In genomic region chr5:6220346-6221088, GRCh38 we compare ENCODE assay signal across 1 cellular context.
TF ChIP-seq lines count a peak whose summit lies in the region.

No MANE protein-coding gene starts in this region.

TF ChIP-seq in HepG2, 621 proteins besides CTCF, POLR2A, EP300 and RAD21 (continued from another document and continues in another):
- TF ChIP-seq ZSCAN5A (CRISPR knock-in tag; IDR thresholded peaks at IDR 0.05; ENCODE audit: borderline replicate concordance) (no peak), LRRFIP1 (CRISPR knock-in tag; conservative IDR thresholded peaks at IDR 0.05) (no peak), EHMT2 (IDR thresholded peaks at IDR 0.05; ENCODE audit: borderline replicate concordance, low read depth, low read length) (0 out of 2 replicates have a peak, but pooled peaks have one; percentile 20), AGO2 (optimal IDR thresholded peaks at IDR 0.05; ENCODE audit: low read depth, low read length) (no peak), ELF1 (CRISPR knock-in tag; IDR thresholded peaks at IDR 0.05) (no peak), ZNF496 (CRISPR knock-in tag; IDR thresholded peaks at IDR 0.05; ENCODE audit: insufficient replicate concordance) (no peak), ZNF556 (CRISPR knock-in tag; IDR thresholded peaks at IDR 0.05; ENCODE audit: borderline replicate concordance) (no peak), DMAP1 (CRISPR knock-in tag; IDR thresholded peaks at IDR 0.05) (peak; percentile 59; the same call in 1 of the 2 replicates), MED13 (CRISPR knock-in tag; IDR thresholded peaks at IDR 0.05) (no peak), BHLHE40 (IDR thresholded peaks at IDR 0.05; ENCODE audit: low read length) (no peak), ZNF839 (CRISPR knock-in tag; IDR thresholded peaks at IDR 0.05; ENCODE audit: borderline replicate concordance) (no peak), ZNF674 (CRISPR knock-in tag; IDR thresholded peaks at IDR 0.05; ENCODE audit: low read depth) (no peak), RXRA (CRISPR knock-in tag; IDR thresholded peaks at IDR 0.05) (peak; percentile 32; the same call in 1 of the 2 replicates), FOXO1 (CRISPR knock-in tag; IDR thresholded peaks at IDR 0.05) (peak; percentile 62), NCOA2 (CRISPR knock-in tag; IDR thresholded peaks at IDR 0.05) (no peak), HMG20A (CRISPR knock-in tag; IDR thresholded peaks at IDR 0.05; ENCODE audit: borderline replicate concordance) (no peak), AFF4 (CRISPR knock-in tag; IDR thresholded peaks at IDR 0.05) (no peak), KDM2A (CRISPR knock-in tag; IDR thresholded peaks at IDR 0.05; ENCODE audit: borderline replicate concordance, low read depth) (peak; percentile 50; the same call in 1 of the 2 replicates), SUZ12 (IDR thresholded peaks at IDR 0.05; ENCODE audit: low read depth, low read length) (no peak), ZBTB42 (CRISPR knock-in tag; IDR thresholded peaks at IDR 0.05) (0 out of 2 replicates have a peak, but pooled peaks have one; percentile 41), SIX4 (CRISPR knock-in tag; IDR thresholded peaks at IDR 0.05) (no peak), SPEN (CRISPR knock-in tag; IDR thresholded peaks at IDR 0.05; ENCODE audit: low read depth) (no peak), GABPB1 (CRISPR knock-in tag; IDR thresholded peaks at IDR 0.05) (peak; percentile 51), NCOA1 (CRISPR knock-in tag; IDR thresholded peaks at IDR 0.05) (no peak), ZNF331 (CRISPR knock-in tag; IDR thresholded peaks at IDR 0.05) (peak; percentile 74; the same call in 1 of the 2 replicates), ZNF530 (CRISPR knock-in tag; IDR thresholded peaks at IDR 0.05; ENCODE audit: low read depth) (no peak), RFXANK (CRISPR knock-in tag; IDR thresholded peaks at IDR 0.05) (no peak), HNF1B (CRISPR knock-in tag; IDR thresholded peaks at IDR 0.05) (no peak), SNRNP70 (IDR thresholded peaks at IDR 0.05; ENCODE audit: low read depth, low read length) (no peak), ZNF766 (CRISPR knock-in tag; IDR thresholded peaks at IDR 0.05; ENCODE audit: borderline replicate concordance) (peak; percentile 69; the same call in 1 of the 2 replicates), ZNF629 (CRISPR knock-in tag; conservative IDR thresholded peaks at IDR 0.05) (0 out of 2 replicates have a peak, but pooled peaks have one; percentile 19), KDM5A (IDR thresholded peaks at IDR 0.05; ENCODE audit: borderline replicate concordance, low read length) (no peak), GATAD2A (CRISPR knock-in tag; IDR thresholded peaks at IDR 0.05) (peak; percentile 61), ZNF841 (CRISPR knock-in tag; IDR thresholded peaks at IDR 0.05; ENCODE audit: borderline replicate concordance) (no peak), ZBTB8A (CRISPR knock-in tag; IDR thresholded peaks at IDR 0.05; ENCODE audit: borderline replicate concordance, low read depth) (no peak), SNAI1 (CRISPR knock-in tag; IDR thresholded peaks at IDR 0.05; ENCODE audit: borderline replicate concordance) (no peak), REPIN1 (CRISPR knock-in tag; IDR thresholded peaks at IDR 0.05; ENCODE audit: borderline replicate concordance, low read depth) (no peak)
- TF ChIP-seq, protein P1, sequence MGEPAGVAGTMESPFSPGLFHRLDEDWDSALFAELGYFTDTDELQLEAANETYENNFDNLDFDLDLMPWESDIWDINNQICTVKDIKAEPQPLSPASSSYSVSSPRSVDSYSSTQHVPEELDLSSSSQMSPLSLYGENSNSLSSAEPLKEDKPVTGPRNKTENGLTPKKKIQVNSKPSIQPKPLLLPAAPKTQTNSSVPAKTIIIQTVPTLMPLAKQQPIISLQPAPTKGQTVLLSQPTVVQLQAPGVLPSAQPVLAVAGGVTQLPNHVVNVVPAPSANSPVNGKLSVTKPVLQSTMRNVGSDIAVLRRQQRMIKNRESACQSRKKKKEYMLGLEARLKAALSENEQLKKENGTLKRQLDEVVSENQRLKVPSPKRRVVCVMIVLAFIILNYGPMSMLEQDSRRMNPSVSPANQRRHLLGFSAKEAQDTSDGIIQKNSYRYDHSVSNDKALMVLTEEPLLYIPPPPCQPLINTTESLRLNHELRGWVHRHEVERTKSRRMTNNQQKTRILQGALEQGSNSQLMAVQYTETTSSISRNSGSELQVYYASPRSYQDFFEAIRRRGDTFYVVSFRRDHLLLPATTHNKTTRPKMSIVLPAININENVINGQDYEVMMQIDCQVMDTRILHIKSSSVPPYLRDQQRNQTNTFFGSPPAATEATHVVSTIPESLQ (CRISPR knock-in tag; conservative IDR thresholded peaks at IDR 0.05), result no peak
- TF ChIP-seq, protein P2, sequence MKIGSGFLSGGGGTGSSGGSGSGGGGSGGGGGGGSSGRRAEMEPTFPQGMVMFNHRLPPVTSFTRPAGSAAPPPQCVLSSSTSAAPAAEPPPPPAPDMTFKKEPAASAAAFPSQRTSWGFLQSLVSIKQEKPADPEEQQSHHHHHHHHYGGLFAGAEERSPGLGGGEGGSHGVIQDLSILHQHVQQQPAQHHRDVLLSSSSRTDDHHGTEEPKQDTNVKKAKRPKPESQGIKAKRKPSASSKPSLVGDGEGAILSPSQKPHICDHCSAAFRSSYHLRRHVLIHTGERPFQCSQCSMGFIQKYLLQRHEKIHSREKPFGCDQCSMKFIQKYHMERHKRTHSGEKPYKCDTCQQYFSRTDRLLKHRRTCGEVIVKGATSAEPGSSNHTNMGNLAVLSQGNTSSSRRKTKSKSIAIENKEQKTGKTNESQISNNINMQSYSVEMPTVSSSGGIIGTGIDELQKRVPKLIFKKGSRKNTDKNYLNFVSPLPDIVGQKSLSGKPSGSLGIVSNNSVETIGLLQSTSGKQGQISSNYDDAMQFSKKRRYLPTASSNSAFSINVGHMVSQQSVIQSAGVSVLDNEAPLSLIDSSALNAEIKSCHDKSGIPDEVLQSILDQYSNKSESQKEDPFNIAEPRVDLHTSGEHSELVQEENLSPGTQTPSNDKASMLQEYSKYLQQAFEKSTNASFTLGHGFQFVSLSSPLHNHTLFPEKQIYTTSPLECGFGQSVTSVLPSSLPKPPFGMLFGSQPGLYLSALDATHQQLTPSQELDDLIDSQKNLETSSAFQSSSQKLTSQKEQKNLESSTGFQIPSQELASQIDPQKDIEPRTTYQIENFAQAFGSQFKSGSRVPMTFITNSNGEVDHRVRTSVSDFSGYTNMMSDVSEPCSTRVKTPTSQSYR (CRISPR knock-in tag; IDR thresholded peaks at IDR 0.05; ENCODE audit: borderline replicate concordance), result peak; percentile 41; the same call in 1 of the 2 replicates
- TF ChIP-seq, protein P3, sequence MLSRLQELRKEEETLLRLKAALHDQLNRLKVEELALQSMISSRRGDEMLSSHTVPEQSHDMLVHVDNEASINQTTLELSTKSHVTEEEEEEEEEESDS (CRISPR knock-in tag; IDR thresholded peaks at IDR 0.05; ENCODE audit: borderline replicate concordance), result no peak
- TF ChIP-seq, protein P4, sequence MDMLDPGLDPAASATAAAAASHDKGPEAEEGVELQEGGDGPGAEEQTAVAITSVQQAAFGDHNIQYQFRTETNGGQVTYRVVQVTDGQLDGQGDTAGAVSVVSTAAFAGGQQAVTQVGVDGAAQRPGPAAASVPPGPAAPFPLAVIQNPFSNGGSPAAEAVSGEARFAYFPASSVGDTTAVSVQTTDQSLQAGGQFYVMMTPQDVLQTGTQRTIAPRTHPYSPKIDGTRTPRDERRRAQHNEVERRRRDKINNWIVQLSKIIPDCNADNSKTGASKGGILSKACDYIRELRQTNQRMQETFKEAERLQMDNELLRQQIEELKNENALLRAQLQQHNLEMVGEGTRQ (IDR thresholded peaks at IDR 0.05; ENCODE audit: low read depth, low read length), result no peak
- TF ChIP-seq, protein P4 (CRISPR knock-in tag; IDR thresholded peaks at IDR 0.05; ENCODE audit: borderline replicate concordance), result no peak
- TF ChIP-seq, protein P5, sequence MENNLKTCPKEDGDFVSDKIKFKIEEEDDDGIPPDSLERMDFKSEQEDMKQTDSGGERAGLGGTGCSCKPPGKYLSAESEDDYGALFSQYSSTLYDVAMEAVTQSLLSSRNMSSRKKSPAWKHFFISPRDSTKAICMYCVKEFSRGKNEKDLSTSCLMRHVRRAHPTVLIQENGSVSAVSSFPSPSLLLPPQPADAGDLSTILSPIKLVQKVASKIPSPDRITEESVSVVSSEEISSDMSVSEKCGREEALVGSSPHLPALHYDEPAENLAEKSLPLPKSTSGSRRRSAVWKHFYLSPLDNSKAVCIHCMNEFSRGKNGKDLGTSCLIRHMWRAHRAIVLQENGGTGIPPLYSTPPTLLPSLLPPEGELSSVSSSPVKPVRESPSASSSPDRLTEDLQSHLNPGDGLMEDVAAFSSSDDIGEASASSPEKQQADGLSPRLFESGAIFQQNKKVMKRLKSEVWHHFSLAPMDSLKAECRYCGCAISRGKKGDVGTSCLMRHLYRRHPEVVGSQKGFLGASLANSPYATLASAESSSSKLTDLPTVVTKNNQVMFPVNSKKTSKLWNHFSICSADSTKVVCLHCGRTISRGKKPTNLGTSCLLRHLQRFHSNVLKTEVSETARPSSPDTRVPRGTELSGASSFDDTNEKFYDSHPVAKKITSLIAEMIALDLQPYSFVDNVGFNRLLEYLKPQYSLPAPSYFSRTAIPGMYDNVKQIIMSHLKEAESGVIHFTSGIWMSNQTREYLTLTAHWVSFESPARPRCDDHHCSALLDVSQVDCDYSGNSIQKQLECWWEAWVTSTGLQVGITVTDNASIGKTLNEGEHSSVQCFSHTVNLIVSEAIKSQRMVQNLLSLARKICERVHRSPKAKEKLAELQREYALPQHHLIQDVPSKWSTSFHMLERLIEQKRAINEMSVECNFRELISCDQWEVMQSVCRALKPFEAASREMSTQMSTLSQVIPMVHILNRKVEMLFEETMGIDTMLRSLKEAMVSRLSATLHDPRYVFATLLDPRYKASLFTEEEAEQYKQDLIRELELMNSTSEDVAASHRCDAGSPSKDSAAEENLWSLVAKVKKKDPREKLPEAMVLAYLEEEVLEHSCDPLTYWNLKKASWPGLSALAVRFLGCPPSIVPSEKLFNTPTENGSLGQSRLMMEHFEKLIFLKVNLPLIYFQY (CRISPR knock-in tag; IDR thresholded peaks at IDR 0.05; ENCODE audit: borderline replicate concordance), result no peak
